In the genomic region with DNA sequence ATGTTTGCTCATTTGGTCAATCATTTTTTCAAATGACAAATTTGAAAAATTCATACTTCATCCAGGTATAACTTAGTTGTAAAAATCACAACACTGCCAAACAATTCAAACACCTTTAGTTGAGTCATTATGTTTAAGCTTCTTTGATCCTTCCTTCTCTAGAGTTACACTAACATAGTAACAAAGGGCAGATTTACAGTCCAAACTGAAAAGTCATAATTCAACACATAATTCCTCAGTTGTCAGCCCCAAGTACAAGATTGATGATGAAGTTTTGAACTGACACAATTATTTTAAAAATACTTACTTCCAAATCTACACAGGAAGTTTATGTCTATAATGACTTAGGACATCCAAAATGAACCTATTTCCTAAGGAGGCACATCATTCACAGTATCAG, we compare ENCODE assay signal across 24 cellular contexts.
"Had no signal": no experiment of that assay in that cellular context is flagged by ENCODE, and none has a peak within 500 bp of the region (broad histone marks: within the 10 kb centered on the region; RNA-seq: fewer than 3 reads in every experiment).

No MANE protein-coding gene starts in this region.

- H3K4me3 ChIP-seq: colonic mucosa, esophagus muscularis mucosa, gastrocnemius medialis, heart right ventricle, left lung, lower lobe of right lung had no signal

- DNase-seq: colonic mucosa; cortex of kidney; effector CD8-positive, alpha-beta T cell; effector memory CD8-positive, alpha-beta T cell; endodermal cell; erythroblast; foreskin melanocyte; gastrocnemius medialis; glutamatergic neuron; head of caudate nucleus; heart right ventricle; hippocampal formation; left cardiac atrium; left lung; left ventricle myocardium superior; lower lobe of right lung; mesenchymal stem cell; naive thymus-derived CD4-positive, alpha-beta T cell; natural killer cell had no signal

- H3K36me3 ChIP-seq: colonic mucosa, esophagus muscularis mucosa, gastrocnemius medialis, heart right ventricle, left lung, lower lobe of right lung had no signal

- H3K9me3 ChIP-seq: colonic mucosa, esophagus muscularis mucosa, gastrocnemius medialis, heart right ventricle, left lung, lower lobe of right lung had no signal

- H3K4me1 ChIP-seq: colonic mucosa, esophagus muscularis mucosa, gastrocnemius medialis, heart right ventricle, left lung, lower lobe of right lung had no signal

- ATAC-seq: effector memory CD8-positive, alpha-beta T cell; gastrocnemius medialis; heart right ventricle; left cardiac atrium; left lung; left ventricle myocardium superior; lower lobe of right lung; naive thymus-derived CD4-positive, alpha-beta T cell; natural killer cell had no signal

- H3K27me3 ChIP-seq: colonic mucosa, esophagus muscularis mucosa, gastrocnemius medialis, heart right ventricle, left lung had no signal

- H3K27ac ChIP-seq: colonic mucosa, epithelial cell of prostate, esophagus muscularis mucosa, gastrocnemius medialis, heart right ventricle, left lung, lower lobe of right lung had no signal

- FAIRE-seq: endometrium, islet of Langerhans, keratinocyte had no signal
